8 cellular contexts compared by ENCODE assay signal in the genomic region with DNA sequence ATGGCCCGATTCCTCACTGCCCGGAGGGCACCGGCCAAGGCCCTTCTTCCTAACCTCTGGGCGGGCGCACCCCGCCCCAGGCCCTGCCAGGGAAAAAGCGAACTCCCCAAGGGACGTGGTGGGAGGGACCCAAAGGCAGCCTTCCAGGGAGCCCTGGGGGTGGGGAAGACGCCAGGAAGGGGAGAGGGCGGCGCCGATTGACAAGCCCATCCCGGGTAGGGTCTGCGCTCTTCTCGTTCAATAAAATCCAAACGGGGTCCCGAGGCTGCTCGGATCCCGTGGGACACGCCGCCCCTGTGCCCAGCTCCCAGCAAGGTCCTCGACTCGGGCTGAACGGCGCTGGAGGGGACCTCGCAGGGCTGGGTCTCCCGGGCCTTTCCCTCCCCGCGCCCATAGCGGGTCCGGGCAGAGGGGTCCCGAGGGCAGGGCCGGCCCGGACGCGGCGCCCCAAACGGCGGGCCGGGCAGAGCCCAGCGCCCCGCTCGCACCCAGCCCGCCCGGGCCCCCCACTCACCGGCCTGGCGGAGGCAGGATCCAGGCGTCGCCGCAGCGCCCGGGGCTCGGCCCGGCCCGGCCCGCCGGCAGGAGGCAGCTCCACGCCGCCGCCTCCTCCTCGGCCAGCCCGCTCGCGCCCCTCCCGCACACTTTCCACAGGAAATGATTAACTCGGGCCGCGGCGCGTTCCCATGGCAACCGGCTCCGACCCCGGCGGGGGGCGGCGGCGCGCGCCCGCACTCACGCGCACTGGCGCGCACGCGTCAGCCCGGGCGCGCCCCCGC. TPM values are rescaled to one million over a fixed set of nuclear protein-coding genes. Genes with fewer than 3 reads are reported as not detected.
DNase-seq lines count a peak whose midpoint lies in the region; ATAC-seq and TF ChIP-seq lines count a peak whose summit lies in the region.

A gene with protein sequence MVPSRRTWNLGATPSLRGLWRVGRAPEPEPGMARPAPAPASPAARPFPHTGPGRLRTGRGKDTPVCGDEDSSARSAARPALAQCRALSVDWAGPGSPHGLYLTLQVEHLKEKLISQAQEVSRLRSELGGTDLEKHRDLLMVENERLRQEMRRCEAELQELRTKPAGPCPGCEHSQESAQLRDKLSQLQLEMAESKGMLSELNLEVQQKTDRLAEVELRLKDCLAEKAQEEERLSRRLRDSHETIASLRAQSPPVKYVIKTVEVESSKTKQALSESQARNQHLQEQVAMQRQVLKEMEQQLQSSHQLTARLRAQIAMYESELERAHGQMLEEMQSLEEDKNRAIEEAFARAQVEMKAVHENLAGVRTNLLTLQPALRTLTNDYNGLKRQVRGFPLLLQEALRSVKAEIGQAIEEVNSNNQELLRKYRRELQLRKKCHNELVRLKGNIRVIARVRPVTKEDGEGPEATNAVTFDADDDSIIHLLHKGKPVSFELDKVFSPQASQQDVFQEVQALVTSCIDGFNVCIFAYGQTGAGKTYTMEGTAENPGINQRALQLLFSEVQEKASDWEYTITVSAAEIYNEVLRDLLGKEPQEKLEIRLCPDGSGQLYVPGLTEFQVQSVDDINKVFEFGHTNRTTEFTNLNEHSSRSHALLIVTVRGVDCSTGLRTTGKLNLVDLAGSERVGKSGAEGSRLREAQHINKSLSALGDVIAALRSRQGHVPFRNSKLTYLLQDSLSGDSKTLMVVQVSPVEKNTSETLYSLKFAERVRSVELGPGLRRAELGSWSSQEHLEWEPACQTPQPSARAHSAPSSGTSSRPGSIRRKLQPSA (minus strand): TSS at position 636 of the 779 bp plus-strand sequence. CDS start 4,248 bp downstream, outside the sequence.

- peak within 1 kb of the TSS; percentile 50; the same call in 1 of the 2 replicates for H3K27ac ChIP-seq in HEK293 (ENCODE audit: extremely low read depth, low read depth, low read length)
- H3K27ac ChIP-seq in gastroesophageal sphincter: peak within 1 kb of the TSS; percentile 41 to 90 (median 88)

- peaks cover 23% of the 10 kb centered on the region for H3K4me1 Mint-ChIP-seq in activated naive CD4-positive, alpha-beta T cell treated with anti-CD3 and anti-CD28 coated beads for 36 hours (ENCODE audit: low read depth)
- H3K4me1 Mint-ChIP-seq in neural crest cell: peaks cover 54% of the 10 kb centered on the region
- peaks cover 39% of the 10 kb centered on the region for H3K4me1 Mint-ChIP-seq in stimulated activated naive CD8-positive, alpha-beta T cell treated with anti-CD3 and anti-CD28 coated beads, Interleukin-15, Interleukin-2, amounts not matched to agents 100 ng/mL and 50 ng/mL, for 24 hours (ENCODE audit: low read depth)

- H3K27me3 ChIP-seq in gastroesophageal sphincter: no peaks in the 10 kb centered on the region

- no peak for TF ChIP-seq CTCF in HEK293 (tag by site-specific recombination; IDR thresholded peaks at IDR 0.05)
- TF ChIP-seq CTCF in gastroesophageal sphincter (IDR thresholded peaks at IDR 0.05): peak in 3 of 4 experiments; percentile 39 to 52 (median 46)
- TF ChIP-seq CTCF in neural crest cell (conservative IDR thresholded peaks at IDR 0.05): peak; percentile 22

- peak in 1 of 2 donors; percentile 48 for TF ChIP-seq POLR2A in gastroesophageal sphincter (IDR thresholded peaks at IDR 0.05)

- H3K9me3 ChIP-seq in HEK293 (ENCODE audit: control insufficient read depth, insufficient read depth, low read depth, low read length): no peaks in the 10 kb centered on the region
- H3K9me3 ChIP-seq in gastroesophageal sphincter: no peaks in the 10 kb centered on the region

- no peaks in the 10 kb centered on the region for H3K36me3 Mint-ChIP-seq in activated naive CD4-positive, alpha-beta T cell treated with anti-CD3 and anti-CD28 coated beads for 36 hours (ENCODE audit: low read depth)
- H3K36me3 Mint-ChIP-seq in neural crest cell (ENCODE audit: low read depth): no peaks in the 10 kb centered on the region
- H3K36me3 Mint-ChIP-seq in stimulated activated naive CD8-positive, alpha-beta T cell treated with anti-CD3 and anti-CD28 coated beads, Interleukin-15, Interleukin-2, amounts not matched to agents 100 ng/mL and 50 ng/mL, for 24 hours (ENCODE audit: low read depth): no peaks in the 10 kb centered on the region

- H3K27ac Mint-ChIP-seq in activated naive CD4-positive, alpha-beta T cell treated with anti-CD3 and anti-CD28 coated beads for 36 hours: no peak within 1 kb of the TSS
- peak within 1 kb of the TSS; percentile 96 for H3K27ac Mint-ChIP-seq in neural crest cell (ENCODE audit: unreplicated experiment)
- H3K27ac Mint-ChIP-seq in stimulated activated naive CD8-positive, alpha-beta T cell treated with anti-CD3 and anti-CD28 coated beads, Interleukin-15, Interleukin-2, amounts not matched to agents 100 ng/mL and 50 ng/mL, for 24 hours: peak within 1 kb of the TSS; percentile 92

- H3K9me3 Mint-ChIP-seq in activated naive CD4-positive, alpha-beta T cell treated with anti-CD3 and anti-CD28 coated beads for 36 hours: no peaks in the 10 kb centered on the region
- H3K9me3 Mint-ChIP-seq in neural crest cell: no peaks in the 10 kb centered on the region
- H3K9me3 Mint-ChIP-seq in stimulated activated naive CD8-positive, alpha-beta T cell treated with anti-CD3 and anti-CD28 coated beads, Interleukin-15, Interleukin-2, amounts not matched to agents 100 ng/mL and 50 ng/mL, for 24 hours: no peaks in the 10 kb centered on the region

- DNase-seq in AML-193 (lab: John Stamatoyannopoulos, UW) (peak; percentile 7 to 8), SK-N-DZ (ENCODE audit: low spot score) (peak; percentile 41), neural crest cell (ENCODE audit: low read depth, low spot score) (peak; percentile 67)
- DNase-seq in activated naive CD4-positive, alpha-beta T cell treated with anti-CD3 and anti-CD28 coated beads for 36 hours: peak; percentile 82

- POLR2A ChIA-PET in HEK293 (lab: Yijun Ruan, JAX): interaction anchor here (1.9 kb wide), 1 partner anchor 8 kb away, joined by 7 read pairs; no protein-coding TSS in a partner anchor

- TF ChIP-seq EP300 in gastroesophageal sphincter (IDR thresholded peaks at IDR 0.05): no peak

- peaks cover 29% of the 10 kb centered on the region for H3K27me3 Mint-ChIP-seq in activated naive CD4-positive, alpha-beta T cell treated with anti-CD3 and anti-CD28 coated beads for 36 hours (ENCODE audit: low read depth)
- H3K27me3 Mint-ChIP-seq in neural crest cell (ENCODE audit: low read depth): no peaks in the 10 kb centered on the region
- peaks cover 28% of the 10 kb centered on the region for H3K27me3 Mint-ChIP-seq in stimulated activated naive CD8-positive, alpha-beta T cell treated with anti-CD3 and anti-CD28 coated beads, Interleukin-15, Interleukin-2, amounts not matched to agents 100 ng/mL and 50 ng/mL, for 24 hours

- WGBS in gastroesophageal sphincter (ENCODE audit: low coverage in 1 of 2), 2 donors: no CpG with 5 or more reads among the region's 90 CpGs

- H3K4me1 ChIP-seq in HEK293 (ENCODE audit: control insufficient read depth, insufficient read depth, low read length) (peaks cover 3% of the 10 kb centered on the region), gastroesophageal sphincter (peaks cover 0 to 61% (median 34%) of the 10 kb centered on the region in 3 donors)

- CTCF ChIA-PET in HEK293 (lab: Yijun Ruan, JAX): interaction anchor here (2.7 kb wide), 1 partner anchor 61 kb away, joined by 13 read pairs; no protein-coding TSS in a partner anchor
- CTCF ChIA-PET in activated naive CD4-positive, alpha-beta T cell treated with anti-CD3 and anti-CD28 coated beads for 36 hours (lab: Charles Lee): interaction anchor here (0.6 to 1.0 kb wide), 2 partner anchors 57 to 816 kb away, joined by 3 read pairs; no protein-coding TSS in a partner anchor

- H3K4me3 ChIP-seq in HEK293 (ENCODE audit: low read depth, low read length) (peak within 1 kb of the TSS; percentile 49), gastroesophageal sphincter (peak within 1 kb of the TSS; percentile 58 to 70)

- H3K36me3 ChIP-seq in HEK293 (ENCODE audit: control insufficient read depth in 2 of 2, insufficient read depth in 1 of 2, low read length in 2 of 2) (peaks cover 0 to 5% of the 10 kb centered on the region in 2 experiments; a peak in 1 of 3 replicates), gastroesophageal sphincter (peaks cover 0 to 12% of the 10 kb centered on the region in 2 donors)

- peak within 1 kb of the TSS; percentile 69 for H3K4me3 Mint-ChIP-seq in activated naive CD4-positive, alpha-beta T cell treated with anti-CD3 and anti-CD28 coated beads for 36 hours
- H3K4me3 Mint-ChIP-seq in neural crest cell: peak within 1 kb of the TSS; percentile 97
- peak within 1 kb of the TSS; percentile 85 for H3K4me3 Mint-ChIP-seq in stimulated activated naive CD8-positive, alpha-beta T cell treated with anti-CD3 and anti-CD28 coated beads, Interleukin-15, Interleukin-2, amounts not matched to agents 100 ng/mL and 50 ng/mL, for 24 hours

- ATAC-seq in gastroesophageal sphincter (peak; percentile 81), GM21737 (IDR thresholded peaks at IDR 0.05; ENCODE audit: unreplicated experiment) (no peak)

- intact Hi-C loops in activated naive CD4-positive, alpha-beta T cell treated with anti-CD3 and anti-CD28 coated beads for 36 hours (cut with micrococcal nuclease): loop anchor here (2.0 to 5.0 kb wide), 3 partner anchors 45 to 199 kb away; a partner anchor contains a TSS

TF ChIP-seq in HEK293, 187 proteins besides CTCF, POLR2A, EP300 and RAD21 (continues in another document):
- TF ChIP-seq EGR2 (tag by site-specific recombination; IDR thresholded peaks at IDR 0.05; ENCODE audit: low read depth): no peak
- peak; percentile 40; the same call in 1 of the 2 replicates for TF ChIP-seq KLF8 (tag by site-specific recombination; IDR thresholded peaks at IDR 0.05)
- TF ChIP-seq, protein P1, sequence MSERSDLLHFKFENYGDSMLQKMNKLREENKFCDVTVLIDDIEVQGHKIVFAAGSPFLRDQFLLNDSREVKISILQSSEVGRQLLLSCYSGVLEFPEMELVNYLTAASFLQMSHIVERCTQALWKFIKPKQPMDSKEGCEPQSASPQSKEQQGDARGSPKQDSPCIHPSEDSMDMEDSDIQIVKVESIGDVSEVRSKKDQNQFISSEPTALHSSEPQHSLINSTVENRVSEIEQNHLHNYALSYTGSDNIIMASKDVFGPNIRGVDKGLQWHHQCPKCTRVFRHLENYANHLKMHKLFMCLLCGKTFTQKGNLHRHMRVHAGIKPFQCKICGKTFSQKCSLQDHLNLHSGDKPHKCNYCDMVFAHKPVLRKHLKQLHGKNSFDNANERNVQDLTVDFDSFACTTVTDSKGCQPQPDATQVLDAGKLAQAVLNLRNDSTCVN (tag by site-specific recombination; optimal IDR thresholded peaks at IDR 0.05): no peak

RNA-seq across cellular contexts. Expression of the gene that starts here (rescaled TPM):
- polyA plus RNA-seq in SK-N-DZ (2014; cell fraction: cytosol; rRNA removed): 0.64 and 0.89 TPM in 2 replicates
- polyA plus RNA-seq in SK-N-DZ (2014; cell fraction: nucleus; rRNA removed): 2.8 and 5.1 TPM in 2 replicates
- under 1 TPM in 1 of 2 experiments, not detected in 1; 0.12 TPM for total RNA-seq in activated naive CD4-positive, alpha-beta T cell treated with anti-CD3 and anti-CD28 coated beads for 36 hours
- total RNA-seq in gastroesophageal sphincter (10 to 100 TPM; 17.4 to 78.4 (median 36.2) TPM), neural crest cell (25.1 TPM in 2 replicates)

Comparison
In these comparisons a context has a peak if more than half of its experiments do, and no peak if none do; other contexts are left out.
1. RNA of the gene that starts here (total RNA-seq): 17.4 to 78.4 TPM in gastroesophageal sphincter and 25.1 TPM in neural crest cell; 0.12 TPM in activated naive CD4-positive, alpha-beta T cell treated with anti-CD3 and anti-CD28 coated beads for 36 hours; every median in the first group is over 10 times any median in the second.
2. Peak in DNase-seq in activated naive CD4-positive, alpha-beta T cell treated with anti-CD3 and anti-CD28 coated beads for 36 hours; RNA of the gene not detected or under 1 TPM.
3. DNase-seq: peak in every context shown above with its lines; median percentile 82 in activated naive CD4-positive, alpha-beta T cell treated with anti-CD3 and anti-CD28 coated beads for 36 hours; 67 in neural crest cell; 41 in SK-N-DZ; 8 in AML-193.
4. Peak in every context shown above with its lines, with median percentiles within 50 percentile points of each other: H3K4me3 Mint-ChIP-seq.